ENCODE assay signal across 8 cellular contexts in the genomic region with DNA sequence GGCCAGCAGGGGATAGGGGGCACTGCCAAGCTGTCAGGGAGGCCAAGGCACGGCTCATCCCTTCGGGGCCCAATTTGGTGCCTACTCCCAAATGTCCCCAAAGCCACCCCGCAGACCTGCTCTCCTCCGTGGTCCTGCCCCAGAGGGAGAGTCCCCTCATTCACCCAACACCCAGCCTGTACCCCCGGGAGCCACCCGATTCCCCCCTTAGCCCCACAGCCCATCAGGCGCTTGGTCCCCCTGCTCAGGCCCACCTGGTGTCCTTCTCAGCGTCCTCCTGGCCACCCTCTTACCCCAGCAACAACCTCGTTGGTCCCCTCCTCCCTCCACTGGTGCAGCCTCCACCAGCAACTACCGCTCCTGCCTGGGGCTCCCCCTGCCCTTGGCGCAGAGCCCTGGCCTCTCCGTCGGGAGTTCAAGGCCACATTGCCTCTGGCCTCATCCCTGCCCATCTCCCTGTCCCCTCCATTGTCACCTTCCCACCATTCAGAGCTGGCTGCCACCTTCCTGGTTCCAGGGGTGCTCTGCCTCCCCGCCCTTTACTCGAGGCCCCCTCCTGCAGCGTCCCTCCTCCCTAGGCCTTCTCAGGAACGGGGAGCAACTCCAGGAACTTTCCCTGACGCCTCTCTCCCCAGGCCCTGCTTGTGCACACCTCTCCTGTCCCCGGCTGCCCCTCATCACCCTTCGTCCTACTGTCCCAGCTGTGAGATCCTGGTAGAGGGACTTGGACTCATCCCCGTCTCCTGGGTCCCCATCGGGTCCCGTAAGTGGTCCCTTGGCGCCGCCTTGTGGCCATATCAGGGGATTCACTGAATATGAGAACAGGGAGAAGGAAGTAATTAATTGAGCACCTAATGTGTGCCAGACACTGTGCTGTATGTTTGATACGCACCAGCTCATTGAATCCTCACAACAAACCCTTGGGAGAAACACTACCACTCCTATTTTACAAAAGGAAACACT.
DNase-seq lines count a peak whose midpoint lies in the region; ATAC-seq and TF ChIP-seq lines count a peak whose summit lies in the region.

No MANE protein-coding gene starts in this region.

- no peak overlapping the region for H3K4me3 ChIP-seq in choroid plexus epithelial cell (ENCODE audit: low read depth, low read length)
- H3K4me3 ChIP-seq in lung, result no peak overlapping the region
- no peak overlapping the region for H3K4me3 ChIP-seq in stomach

- intact Hi-C loops in stomach (cut with DNase I; ENCODE audit: low total_unique reads), result no loop called here

- TF ChIP-seq CTCF in choroid plexus epithelial cell (conservative IDR thresholded peaks at IDR 0.05; ENCODE audit: low read depth, low read length) (peak; percentile 94), lung (IDR thresholded peaks at IDR 0.05; ENCODE audit: control extremely low read depth, extremely low read depth) (peak; percentile 20), stomach (IDR thresholded peaks at IDR 0.05) (peak in 3 of 7 experiments; percentile 29 to 53 (median 42))

- H3K9me3 ChIP-seq in lung (ENCODE audit: control insufficient read depth in 2 of 2, insufficient read depth in 1 of 2, low read length in 1 of 2), result no peaks in the 10 kb centered on the region
- no peaks in the 10 kb centered on the region for H3K9me3 ChIP-seq in stomach

- H3K4me1 ChIP-seq in lung (ENCODE audit: control insufficient read depth in 2 of 2, insufficient read depth in 2 of 2, low read length in 2 of 2), result no peaks in the 10 kb centered on the region
- H3K4me1 ChIP-seq in stomach, result peaks cover 0 to 10% (median 5%) of the 10 kb centered on the region in 4 donors

- WGBS in lung, 2 donors, result 65 to 68% methylated on average over 26 of the region's 26 CpGs
- WGBS in stomach, 5 donors, result 56 to 63% (median 60%) methylated on average over 26 of the region's 26 CpGs

- H3K27ac ChIP-seq in lung (ENCODE audit: low read depth in 1 of 2, low read length in 1 of 2), result no peak overlapping the region
- H3K27ac ChIP-seq in stomach, result no peak overlapping the region

- H3K27me3 ChIP-seq in lung (ENCODE audit: control insufficient read depth, insufficient read depth) (no peaks in the 10 kb centered on the region), stomach (peaks cover 0 to 53% (median 0%) of the 10 kb centered on the region in 3 donors)

- TF ChIP-seq POLR2A in stomach (IDR thresholded peaks at IDR 0.05), result no peak

- no peak for TF ChIP-seq EP300 in stomach (IDR thresholded peaks at IDR 0.05)

- H3K36me3 ChIP-seq in lung (ENCODE audit: control insufficient read depth in 2 of 2, insufficient read depth in 2 of 2, low read length in 2 of 2), result peaks cover 0 to 1% of the 10 kb centered on the region in 2 donors
- peaks cover 3 to 41% (median 19%) of the 10 kb centered on the region in 4 donors for H3K36me3 ChIP-seq in stomach

- in situ Hi-C loops in KBM-7 (cut with MboI; ENCODE audit: low pct_unique_long_range_greater_than_20kb, low sequenced_read_pairs), result no loop called here

- peak; percentile 27 for ATAC-seq in lung (ENCODE audit: insufficient read depth, low FRiP score)
- no peak for ATAC-seq in GM21367 (IDR thresholded peaks at IDR 0.05; ENCODE audit: unreplicated experiment)
- ATAC-seq in HG02938 (IDR thresholded peaks at IDR 0.05; ENCODE audit: unreplicated experiment), result no peak

- peak; percentile 75 for DNase-seq in ELR (ENCODE audit: low read depth)
- peak; percentile 61 for DNase-seq in KBM-7
- DNase-seq in UCSD-AML1 (lab: John Stamatoyannopoulos, UW; ENCODE audit: unreplicated experiment), result peak; percentile 59
- DNase-seq in choroid plexus epithelial cell (ENCODE audit: low read depth), result peak; percentile 62
- peak; percentile 69 for DNase-seq in lung (ENCODE audit: low spot score)
- peak; percentile 71 for DNase-seq in stomach
